Comparison of ENCODE assay signal across 9 cellular contexts in genomic region chr15:23713874-23714656, GRCh38. TPM values are rescaled to one million over a fixed set of nuclear protein-coding genes. Genes with fewer than 3 reads are reported as not detected.
DNase-seq lines count a peak whose midpoint lies in the region; ATAC-seq and TF ChIP-seq lines count a peak whose summit lies in the region.
"Not testable (repeated sequence)": the region's sequence is repeated elsewhere in the genome, so short reads cannot be mapped to it uniquely, and the experiment has no call there.
"Had no signal": no experiment of that assay in that cellular context is flagged by ENCODE, and none has a peak within 500 bp of the region (broad histone marks: within the 10 kb centered on the region; RNA-seq: fewer than 3 reads in every experiment).

No MANE protein-coding gene starts in this region.

- no CpG with 5 or more reads among the region's 28 CpGs for WGBS in mesendoderm (ENCODE audit: extremely low coverage, insufficient coverage, low lambda C conversion rate)
- WGBS in trophoblast cell (ENCODE audit: extremely low coverage, insufficient coverage, insufficient read length) = no CpG with 5 or more reads among the region's 28 CpGs

- not testable (repeated sequence) for H2AK5ac ChIP-seq in mesendoderm (ENCODE audit: low read length); trophoblast cell (ENCODE audit: low read length)

- H3K4me3 Mint-ChIP-seq in WTC11 = peak overlapping the region; percentile 95
- H3K4me3 Mint-ChIP-seq in glutamatergic neuron (ENCODE audit: unreplicated experiment) = peak overlapping the region; percentile 86

- H3K4me1 Mint-ChIP-seq in WTC11; glutamatergic neuron (ENCODE audit: low read depth, unreplicated experiment): not testable (repeated sequence)

- H3K27ac ChIP-seq in HUES6 (ENCODE audit: low read depth, low read length) = peak overlapping the region; percentile 33; the same call in 1 of the 2 replicates
- H3K27ac ChIP-seq in mesendoderm (ENCODE audit: low read depth, low read length); trophoblast cell (ENCODE audit: low read depth, low read length): not testable (repeated sequence)

- not testable (repeated sequence) for H3K4ac ChIP-seq in mesendoderm (ENCODE audit: low read depth, low read length); trophoblast cell (ENCODE audit: low read depth, low read length)

- not testable (repeated sequence) for H3K4me1 ChIP-seq in HUES6 (ENCODE audit: control insufficient read depth, insufficient read depth, low read length); mesendoderm (ENCODE audit: control insufficient read depth, low read depth, low read length); trophoblast cell (ENCODE audit: control insufficient read depth in 1 of 2, insufficient read depth in 2 of 2, low read length in 2 of 2)

- not testable (repeated sequence) for H2AFZ ChIP-seq in trophoblast cell (ENCODE audit: insufficient read depth, low read length, poor library complexity)

- H4K5ac ChIP-seq in mesendoderm (ENCODE audit: low read length) = not testable (repeated sequence)

- not testable (repeated sequence) for H3K4me2 ChIP-seq in mesendoderm (ENCODE audit: low read length); trophoblast cell (ENCODE audit: low read length)

- not testable (repeated sequence) for H3K27me3 Mint-ChIP-seq in WTC11 (ENCODE audit: low read depth); glutamatergic neuron (ENCODE audit: unreplicated experiment)

- not testable (repeated sequence) for H2BK120ac ChIP-seq in mesendoderm (ENCODE audit: low read depth, low read length); trophoblast cell (ENCODE audit: insufficient read depth, low read length, poor library complexity)

- H3K9me3 Mint-ChIP-seq in WTC11 = peaks cover 38% of the 10 kb centered on the region
- not testable (repeated sequence) for H3K9me3 Mint-ChIP-seq in glutamatergic neuron (ENCODE audit: unreplicated experiment)

- peak overlapping the region; percentile 71 for H3K4me3 ChIP-seq in HUES6 (ENCODE audit: low read depth, low read length)
- not testable (repeated sequence) for H3K4me3 ChIP-seq in mesendoderm (ENCODE audit: low read length); trophoblast cell (ENCODE audit: low read depth, low read length)

- not testable (repeated sequence) for H2BK5ac ChIP-seq in mesendoderm (ENCODE audit: low read length); trophoblast cell (ENCODE audit: low read depth, low read length, poor library complexity)

- H3K27ac Mint-ChIP-seq in WTC11 (peak overlapping the region; percentile 97), glutamatergic neuron (ENCODE audit: unreplicated experiment) (peak overlapping the region; percentile 96)

- peaks cover 40% of the 10 kb centered on the region for H3K36me3 Mint-ChIP-seq in WTC11
- H3K36me3 Mint-ChIP-seq in glutamatergic neuron (ENCODE audit: unreplicated experiment) = not testable (repeated sequence)

- H3K79me1 ChIP-seq in mesendoderm (ENCODE audit: low read length); trophoblast cell (ENCODE audit: low read length): not testable (repeated sequence)

- peaks cover 23% of the 10 kb centered on the region; the same call in 1 of the 2 replicates for H3K9me3 ChIP-seq in HUES6 (ENCODE audit: control insufficient read depth, insufficient read depth, low read depth, low read length)
- not testable (repeated sequence) for H3K9me3 ChIP-seq in trophoblast cell (ENCODE audit: insufficient read depth, low read depth, low read length)

- H4K8ac ChIP-seq in mesendoderm (ENCODE audit: low read depth, low read length) = not testable (repeated sequence)
- H4K8ac ChIP-seq in trophoblast cell (ENCODE audit: low read depth, low read length) = peak overlapping the region; percentile 38

- not testable (repeated sequence) for ATAC-seq in WTC11

- not testable (repeated sequence) for H3K56ac ChIP-seq in mesendoderm (ENCODE audit: low read length)

- CTCF ChIA-PET in WTC11 (lab: Charles Lee) = not testable (repeated sequence)

- DNase-seq in DMS79 treated with DMSO at 0.1 percent for 48 hours (lab: John Stamatoyannopoulos, UW) (peak; percentile 0), NCI-H2171 treated with DMSO at 0.1 percent for 48 hours (lab: John Stamatoyannopoulos, UW) (peak; percentile 2), NCI-H748 treated with DMSO at 0.1 percent for 48 hours (lab: John Stamatoyannopoulos, UW) (peak; percentile 13), WTC11 (ENCODE audit: low spot score) (peak; percentile 57), glutamatergic neuron (peak; percentile 26), mesendoderm (peak; percentile 46)
- not testable (repeated sequence) for DNase-seq in trophoblast cell

- not testable (repeated sequence) for H3K14ac ChIP-seq in trophoblast cell (ENCODE audit: low read length)

- not testable (repeated sequence) for H3K27me3 ChIP-seq in HUES6 (ENCODE audit: control insufficient read depth, insufficient read depth, low read length); mesendoderm (ENCODE audit: insufficient read depth, low read length, poor library complexity); trophoblast cell (ENCODE audit: insufficient read depth, low read length)

- H4K12ac ChIP-seq in trophoblast cell (ENCODE audit: low read depth, low read length) = not testable (repeated sequence)

- H3K9ac ChIP-seq in HUES6 (ENCODE audit: low read length) = peak overlapping the region; percentile 85
- not testable (repeated sequence) for H3K9ac ChIP-seq in mesendoderm (ENCODE audit: low read length); trophoblast cell (ENCODE audit: low read length)

- H2BK15ac ChIP-seq in mesendoderm (replicated peaks; ENCODE audit: low read depth) = not testable (repeated sequence)

- not testable (repeated sequence) for H2BK12ac ChIP-seq in trophoblast cell (ENCODE audit: low read length)

- H3K36me3 ChIP-seq in HUES6 (ENCODE audit: control insufficient read depth, insufficient read depth, low read length); mesendoderm (ENCODE audit: control insufficient read depth, insufficient read depth, low read length); trophoblast cell (ENCODE audit: control insufficient read depth in 1 of 2, insufficient read depth in 2 of 2, low read length in 2 of 2): not testable (repeated sequence)

- POLR2A ChIA-PET in WTC11 (lab: Charles Lee) = not testable (repeated sequence)

- H3K18ac ChIP-seq in mesendoderm (ENCODE audit: low read length); trophoblast cell (ENCODE audit: low read length): not testable (repeated sequence)

- not testable (repeated sequence) for H3K23ac ChIP-seq in mesendoderm (ENCODE audit: low read length); trophoblast cell (ENCODE audit: low read length)

- not testable (repeated sequence) for H3K79me2 ChIP-seq in mesendoderm (ENCODE audit: control insufficient read depth, insufficient read depth, low read length); trophoblast cell (ENCODE audit: control insufficient read depth, insufficient read depth, low read length, poor library complexity)

- not testable (repeated sequence) for TF ChIP-seq CTCF in WTC11 (IDR thresholded peaks at IDR 0.05); glutamatergic neuron (IDR thresholded peaks at IDR 0.05; ENCODE audit: partially characterized antibody, unreplicated experiment)

- H4K91ac ChIP-seq in trophoblast cell (ENCODE audit: low read depth, low read length) = not testable (repeated sequence)

RNA-seq across cellular contexts. Expression of gene NDN, which starts 27.0 kb away (rescaled TPM):
- total RNA-seq in WTC11 (2021) (40.0 to 49.7 TPM (median 45.1 TPM) in 3 replicates), glutamatergic neuron (ENCODE audit: unreplicated experiment) (115 TPM)
- polyA plus RNA-seq in mesendoderm (2013, experiment 1 of 2) = 34.4 TPM
- polyA plus RNA-seq in mesendoderm (2013, experiment 2 of 2) = 33.0 TPM
- polyA plus RNA-seq in trophoblast cell (2013) = 35.0 and 35.1 TPM in 2 replicates
- total RNA-seq: CD4-positive, CD25-positive, alpha-beta regulatory T cell had no signal
